ENCODE assay signal across 20 cellular contexts in genomic region chr2:97749611-97750010, GRCh38. TPM values are rescaled to one million over a fixed set of nuclear protein-coding genes. Genes with fewer than 3 reads are reported as not detected.
"Had no signal": no experiment of that assay in that cellular context is flagged by ENCODE, and none has a peak within 500 bp of the region (broad histone marks: within the 10 kb centered on the region; RNA-seq: fewer than 3 reads in every experiment).

No MANE protein-coding gene starts in this region.

- H3K4me1 ChIP-seq: testis, vagina had no signal

- H3K9me3 ChIP-seq: mucosa of descending colon, testis, vagina had no signal

- H3K9me3 Mint-ChIP-seq: activated CD4-positive, alpha-beta T cell treated with anti-CD3 and anti-CD28 coated beads, Interleukin-2, amount 10 ng/mL, durations not matched to agents 7 days and 5 days; activated naive CD4-positive, alpha-beta T cell treated with anti-CD3 and anti-CD28 coated beads, Interleukin-2, amount 10 ng/mL, durations not matched to agents 7 days and 5 days had no signal

- H3K4me3 Mint-ChIP-seq: activated CD4-positive, alpha-beta T cell treated with anti-CD3 and anti-CD28 coated beads, Interleukin-2, amount 10 ng/mL, durations not matched to agents 7 days and 5 days; activated naive CD4-positive, alpha-beta T cell treated with anti-CD3 and anti-CD28 coated beads, Interleukin-2, amount 10 ng/mL, durations not matched to agents 7 days and 5 days had no signal

- H3K36me3 ChIP-seq: vagina had no signal

- ATAC-seq: left ventricle myocardium superior, mucosa of descending colon, sciatic nerve had no signal

- H3K27me3 ChIP-seq: hepatocyte, testis, vagina had no signal

- H3K27ac Mint-ChIP-seq: activated CD4-positive, alpha-beta T cell treated with anti-CD3 and anti-CD28 coated beads, Interleukin-2, amount 10 ng/mL, durations not matched to agents 7 days and 5 days had no signal

- H3K27ac ChIP-seq: hepatocyte, testis, vagina had no signal

- DNase-seq: activated CD4-positive, alpha-beta T cell treated with anti-CD3 and anti-CD28 coated beads, Interleukin-2, amount 10 ng/mL, durations not matched to agents 7 days and 5 days; activated CD4-positive, CD25-positive, alpha-beta regulatory T cell treated with anti-CD3 and anti-CD28 coated beads, Interleukin-2, amount 50 U/mL, for 72 hours; activated CD8-positive, alpha-beta memory T cell treated with anti-CD3 and anti-CD28 coated beads for 24 hours; activated effector memory CD4-positive, alpha-beta T cell treated with anti-CD3 and anti-CD28 coated beads, Interleukin-2, amount 50 U/mL, for 16 hours; activated naive CD4-positive, alpha-beta T cell treated with anti-CD3 and anti-CD28 coated beads, Interleukin-2, amount 10 ng/mL, durations not matched to agents 7 days and 5 days; left ventricle myocardium superior; mesenchymal stem cell; mucosa of descending colon; occipital lobe; small intestine; stimulated activated CD4-positive, alpha-beta T cell treated with anti-CD3 and anti-CD28 coated beads, Interleukin-15, amount 100 ng/mL, for 24 hours; stimulated activated CD8-positive, alpha-beta memory T cell treated with anti-CD3 and anti-CD28 coated beads, Interleukin-4, amount 100 ng/mL, for 48 hours; stimulated activated naive B cell treated with anti-CD40 and anti-IgM and Interleukin-4, amounts not matched to agents 10 μg/mL and 1 μg/mL and 100 μg/mL, for 72 hours; testis had no signal

- H3K4me3 ChIP-seq: hepatocyte, mucosa of descending colon, testis, vagina had no signal

- H3K27me3 Mint-ChIP-seq: activated CD4-positive, alpha-beta T cell treated with anti-CD3 and anti-CD28 coated beads, Interleukin-2, amount 10 ng/mL, durations not matched to agents 7 days and 5 days; activated naive CD4-positive, alpha-beta T cell treated with anti-CD3 and anti-CD28 coated beads, Interleukin-2, amount 10 ng/mL, durations not matched to agents 7 days and 5 days; stimulated activated naive B cell treated with anti-CD40 and anti-IgM and Interleukin-4, amounts not matched to agents 10 μg/mL and 1 μg/mL and 100 μg/mL, for 72 hours had no signal

RNA-seq across cellular contexts. Expression of gene ZAP70, which starts 36.2 kb away (rescaled TPM):
- total RNA-seq: epithelial cell of proximal tubule, fibroblast of villous mesenchyme, renal cortical epithelial cell had no signal
